Comparison of ENCODE assay signal across 8 cellular contexts in the genomic region with DNA sequence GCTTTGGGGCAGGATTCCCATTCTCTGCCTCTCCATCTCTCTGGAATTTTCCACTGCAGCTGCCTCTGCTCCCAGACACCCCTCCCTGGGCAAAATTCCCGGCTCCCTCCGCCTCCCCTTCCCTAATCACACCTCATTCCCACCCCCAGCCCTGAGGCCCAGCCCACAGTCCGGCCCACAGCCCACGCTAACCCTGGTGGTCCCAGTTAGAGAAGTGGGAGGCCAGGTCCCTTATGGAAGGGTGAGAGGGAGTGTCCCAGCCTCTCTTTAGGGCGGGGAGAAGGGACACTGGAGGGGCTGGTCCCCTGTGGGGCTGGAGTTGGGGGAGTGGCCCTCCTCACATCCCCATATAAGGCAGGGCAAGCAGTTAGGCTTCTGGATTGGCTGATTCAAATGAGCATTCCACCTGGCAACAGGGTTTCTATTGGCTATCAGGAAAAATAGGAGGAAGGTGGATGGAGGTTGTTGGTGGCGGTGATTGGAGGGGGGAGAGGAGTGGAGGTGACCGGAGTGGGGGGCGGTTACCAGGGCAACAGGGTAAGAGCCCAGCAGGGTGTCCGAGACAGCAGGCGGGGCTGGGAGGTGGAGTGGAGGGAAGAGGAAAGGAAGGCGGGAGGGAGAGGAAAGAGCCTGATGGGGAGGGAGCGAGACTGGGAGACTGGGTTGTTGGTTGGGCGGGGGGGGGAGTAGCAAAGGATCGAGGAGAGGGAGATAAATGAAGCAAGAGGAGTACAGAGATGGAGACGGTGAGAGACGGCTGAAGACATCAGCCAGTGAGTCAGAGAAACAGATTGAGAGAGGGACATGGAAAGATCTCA. TPM values are rescaled to one million over a fixed set of nuclear protein-coding genes. Genes with fewer than 3 reads are reported as not detected.
A peak's percentile ranks its signal among the peaks of the same experiment; 100 is the strongest.
DNase-seq lines count a peak whose midpoint lies in the region; ATAC-seq, FAIRE-seq and TF ChIP-seq lines count a peak whose summit lies in the region.

No MANE protein-coding gene starts in this region.

- H2BK120ac ChIP-seq in H9 (ENCODE audit: low read depth, low read length, poor library complexity, severe bottlenecking), result peak overlapping the region; percentile 41
- peak overlapping the region; percentile 48 for H2BK120ac ChIP-seq in trophoblast cell (ENCODE audit: insufficient read depth, low read length, poor library complexity)

- no peaks in the 10 kb centered on the region for H3K9me3 Mint-ChIP-seq in activated CD4-positive, alpha-beta T cell treated with anti-CD3 and anti-CD28 coated beads for 36 hours (ENCODE audit: low read depth)
- H3K9me3 Mint-ChIP-seq in H9, result no peaks in the 10 kb centered on the region

- H3K56ac ChIP-seq in H9 (ENCODE audit: insufficient read length, low read depth, low read length), result no peak overlapping the region

- H3K27me3 Mint-ChIP-seq in activated CD4-positive, alpha-beta T cell treated with anti-CD3 and anti-CD28 coated beads for 36 hours, result peaks cover 33% of the 10 kb centered on the region
- H3K27me3 Mint-ChIP-seq in H9 (ENCODE audit: low read depth), result peaks cover 3% of the 10 kb centered on the region

- in situ Hi-C loops in astrocyte of the cerebellum (cut with HindIII; ENCODE audit: low sequenced_read_pairs), result no loop called here

- no peak overlapping the region for H4K5ac ChIP-seq in H9 (ENCODE audit: insufficient read length, low read depth, low read length)

- no peak overlapping the region for H2BK15ac ChIP-seq in H9 (ENCODE audit: low read depth, low read length)

- H4K91ac ChIP-seq in H9 (ENCODE audit: insufficient read length, low read depth, low read length), result no peak overlapping the region
- peak overlapping the region; percentile 91 for H4K91ac ChIP-seq in trophoblast cell (ENCODE audit: low read depth, low read length)

- H3K79me1 ChIP-seq in H9 (ENCODE audit: insufficient read depth, low read depth, low read length, poor library complexity, severe bottlenecking), result no peaks in the 10 kb centered on the region
- H3K79me1 ChIP-seq in trophoblast cell (ENCODE audit: low read length), result peaks cover 30% of the 10 kb centered on the region

- H3K4me2 ChIP-seq in H9 (ENCODE audit: insufficient read depth, insufficient read length, low read length), result peak overlapping the region; percentile 8
- peak overlapping the region; percentile 17 for H3K4me2 ChIP-seq in trophoblast cell (ENCODE audit: low read length)

- H3K23ac ChIP-seq in H9 (ENCODE audit: insufficient read length, low read depth, low read length) (no peak overlapping the region), trophoblast cell (ENCODE audit: low read length) (no peak overlapping the region)

- no peak overlapping the region for H3K27ac ChIP-seq in H9 (ENCODE audit: insufficient read length, low read depth, low read length)
- H3K27ac ChIP-seq in trophoblast cell (ENCODE audit: low read depth, low read length), result peak overlapping the region; percentile 63

- H3K18ac ChIP-seq in H9 (ENCODE audit: insufficient read length, low read depth, low read length), result peak overlapping the region; percentile 85
- no peak overlapping the region for H3K18ac ChIP-seq in trophoblast cell (ENCODE audit: low read length)

- H3K36me3 ChIP-seq in trophoblast cell (ENCODE audit: control insufficient read depth in 1 of 2, insufficient read depth in 2 of 2, low read length in 2 of 2), result peaks cover under 1 to 2% of the 10 kb centered on the region in 2 experiments

- H3K9me3 ChIP-seq in H9 (ENCODE audit: control insufficient read depth, low read depth, low read length), result no peaks in the 10 kb centered on the region
- no peaks in the 10 kb centered on the region for H3K9me3 ChIP-seq in trophoblast cell (ENCODE audit: insufficient read depth, low read depth, low read length)

- H3K79me2 ChIP-seq in H9 (ENCODE audit: insufficient read depth, low read length) (peaks cover 11% of the 10 kb centered on the region; the same call in 1 of the 2 replicates), trophoblast cell (ENCODE audit: control insufficient read depth, insufficient read depth, low read length, poor library complexity) (peaks cover 18% of the 10 kb centered on the region)

- FAIRE-seq in RCC 7860 (lab: Jason Lieb, UNC), result peak; percentile 92

- H3K14ac ChIP-seq in H9 (ENCODE audit: insufficient read depth, low read length), result peak overlapping the region; percentile 77; the same call in 1 of the 2 replicates
- H3K14ac ChIP-seq in trophoblast cell (ENCODE audit: low read length), result no peak overlapping the region

- peak; percentile 68 for DNase-seq in activated CD4-positive, alpha-beta T cell treated with anti-CD3 and anti-CD28 coated beads for 36 hours
- DNase-seq in activated CD4-positive, alpha-beta T cell treated with anti-CD3 and anti-CD28 coated beads for 1 hour, result no peak
- DNase-seq in H9, result peak; percentile 100
- DNase-seq in LNCaP clone FGC (ENCODE audit: low read depth), result peak; percentile 99
- DNase-seq in RCC 7860 (ENCODE audit: low spot score), result peak; percentile 97
- peak; percentile 97 for DNase-seq in astrocyte of the cerebellum (ENCODE audit: low read depth)
- peak; percentile 93 for DNase-seq in left ventricle myocardium superior
- DNase-seq in trophoblast cell, result peak; percentile 73 to 79

- no CpG with 5 or more reads among the region's 16 CpGs for WGBS in H9 (ENCODE audit: extremely low coverage, insufficient read length, low lambda C conversion rate)
- WGBS in trophoblast cell (ENCODE audit: extremely low coverage, insufficient coverage, insufficient read length), result no CpG with 5 or more reads among the region's 16 CpGs

- peak overlapping the region; percentile 22 for H4K12ac ChIP-seq in trophoblast cell (ENCODE audit: low read depth, low read length)

- no peak overlapping the region; the same call in 1 of the 2 replicates for H3K4ac ChIP-seq in H9 (ENCODE audit: low read depth, low read length)
- peak overlapping the region; percentile 5 for H3K4ac ChIP-seq in trophoblast cell (ENCODE audit: low read depth, low read length)

- ATAC-seq in activated CD4-positive, alpha-beta T cell treated with anti-CD3 and anti-CD28 coated beads for 36 hours, result peak; percentile 80
- ATAC-seq in left ventricle myocardium superior, result peak; percentile 84

- H2BK20ac ChIP-seq in H9 (ENCODE audit: low read depth, low read length, poor library complexity, severe bottlenecking), result no peak overlapping the region

- peaks cover 28% of the 10 kb centered on the region for H3K4me1 Mint-ChIP-seq in activated CD4-positive, alpha-beta T cell treated with anti-CD3 and anti-CD28 coated beads for 36 hours
- peaks cover 48 to 64% of the 10 kb centered on the region in 2 experiments for H3K4me1 Mint-ChIP-seq in H9

- H2BK12ac ChIP-seq in H9 (ENCODE audit: insufficient read length, low read depth, low read length), result no peak overlapping the region
- peak overlapping the region; percentile 78 for H2BK12ac ChIP-seq in trophoblast cell (ENCODE audit: low read length)

- CTCF ChIA-PET in activated CD4-positive, alpha-beta T cell treated with anti-CD3 and anti-CD28 coated beads for 36 hours (lab: Charles Lee), result no interaction called here

- H2BK5ac ChIP-seq in H9 (ENCODE audit: insufficient read length, low read length), result no peak overlapping the region
- peak overlapping the region; percentile 24 for H2BK5ac ChIP-seq in trophoblast cell (ENCODE audit: low read depth, low read length, poor library complexity)

- H3K27me3 ChIP-seq in H9 (ENCODE audit: insufficient read depth, low read length) (no peaks in the 10 kb centered on the region), trophoblast cell (ENCODE audit: insufficient read depth, low read length) (no peaks in the 10 kb centered on the region)

- H3K4me1 ChIP-seq in H9 (ENCODE audit: insufficient read depth, low read length) (peaks cover 13% of the 10 kb centered on the region), trophoblast cell (ENCODE audit: control insufficient read depth in 1 of 2, insufficient read depth in 2 of 2, low read length in 2 of 2) (peaks cover 23 to 32% of the 10 kb centered on the region in 2 experiments)

- peak overlapping the region; percentile 44 for H3K27ac Mint-ChIP-seq in activated CD4-positive, alpha-beta T cell treated with anti-CD3 and anti-CD28 coated beads for 36 hours
- peak overlapping the region; percentile 88 to 93 (median 92) for H3K27ac Mint-ChIP-seq in H9

- intact Hi-C loops in activated CD4-positive, alpha-beta T cell treated with anti-CD3 and anti-CD28 coated beads for 36 hours (cut with DNase I, micrococcal nuclease), result loop anchor here in 1 of 2 experiments (2.0 kb wide), 1 partner anchor 15 kb away; no protein-coding TSS in a partner anchor
- intact Hi-C loops in left ventricle myocardium superior (cut with micrococcal nuclease), result no loop called here

- H4K8ac ChIP-seq in H9 (replicated peaks; ENCODE audit: insufficient read length, low read depth, low read length) (no peak overlapping the region), trophoblast cell (ENCODE audit: low read depth, low read length) (peak overlapping the region; percentile 59)

- POLR2A ChIA-PET in activated CD4-positive, alpha-beta T cell treated with anti-CD3 and anti-CD28 coated beads for 36 hours (lab: Charles Lee), result no interaction called here

- no peak for TF ChIP-seq CTCF in H9 (conservative IDR thresholded peaks at IDR 0.05)
- TF ChIP-seq CTCF in LNCaP clone FGC (IDR thresholded peaks at IDR 0.05; ENCODE audit: control insufficient read depth, extremely low read depth, insufficient read depth), result no peak
- no peak for TF ChIP-seq CTCF in astrocyte of the cerebellum (IDR thresholded peaks at IDR 0.05; ENCODE audit: low read depth, low read length, missing control alignments)

- H3T11ph ChIP-seq in H9 (ENCODE audit: low read length), result no peak overlapping the region

- H3K9ac ChIP-seq in H9 (ENCODE audit: extremely low read depth, insufficient read length, low read length) (no peak overlapping the region), trophoblast cell (ENCODE audit: low read length) (no peak overlapping the region)

- H3K36me3 Mint-ChIP-seq in activated CD4-positive, alpha-beta T cell treated with anti-CD3 and anti-CD28 coated beads for 36 hours (ENCODE audit: low read depth), result peaks cover 4% of the 10 kb centered on the region
- H3K36me3 Mint-ChIP-seq in H9 (ENCODE audit: insufficient read depth in 1 of 3, low read depth in 3 of 3), result peaks cover 4 to 5% (median 4%) of the 10 kb centered on the region in 3 experiments

- H2AK5ac ChIP-seq in H9 (ENCODE audit: insufficient read length, low read length) (no peak overlapping the region), trophoblast cell (ENCODE audit: low read length) (no peak overlapping the region)

- H3K4me3 Mint-ChIP-seq in activated CD4-positive, alpha-beta T cell treated with anti-CD3 and anti-CD28 coated beads for 36 hours, result peak overlapping the region; percentile 28
- H3K4me3 Mint-ChIP-seq in H9, result peak overlapping the region; percentile 34 to 69

- H3K23me2 ChIP-seq in H9 (ENCODE audit: insufficient read length, low read depth, low read length, poor library complexity, severe bottlenecking), result peaks cover 27% of the 10 kb centered on the region

- H4K20me1 ChIP-seq in H9 (ENCODE audit: control insufficient read depth, insufficient read depth, insufficient read length), result no peaks in the 10 kb centered on the region

- H3K4me3 ChIP-seq in LNCaP clone FGC (ENCODE audit: low read depth, low read length) (peak overlapping the region; percentile 32), astrocyte of the cerebellum (ENCODE audit: low read depth, low read length) (peak overlapping the region; percentile 9), trophoblast cell (ENCODE audit: low read depth, low read length) (no peak overlapping the region)

- H2AFZ ChIP-seq in H9 (ENCODE audit: low read length) (no peak overlapping the region), trophoblast cell (ENCODE audit: insufficient read depth, low read length, poor library complexity) (no peak overlapping the region)

RNA-seq across cellular contexts. Expression of a gene that starts 1.9 kb away (rescaled TPM):
- 100 to 1,000 TPM in 1 of 2 experiments, 10 to 100 TPM in 1; 62.2 to 105 TPM for total RNA-seq in activated CD4-positive, alpha-beta T cell treated with anti-CD3 and anti-CD28 coated beads for 36 hours
- 422 and 438 TPM in 2 replicates for total RNA-seq in H9 (2021)
- 133 TPM for total RNA-seq in left ventricle myocardium superior
- polyA plus RNA-seq in trophoblast cell (2013), result 441 and 482 TPM in 2 replicates

RNA-seq across cellular contexts. Expression of a gene that starts 8.1 kb away (rescaled TPM):
- total RNA-seq in activated CD4-positive, alpha-beta T cell treated with anti-CD3 and anti-CD28 coated beads for 36 hours, result 10 to 100 TPM; 88.2 to 93.9 TPM
- total RNA-seq in H9 (2021), result 1.7 and 2.2 TPM in 2 replicates
- total RNA-seq in left ventricle myocardium superior, result 0.37 TPM
- 0.29 and 0.37 TPM in 2 replicates for polyA plus RNA-seq in trophoblast cell (2013)

RNA-seq across cellular contexts. Expression of a gene that starts 11.3 kb away (rescaled TPM):
- 100 to 1,000 TPM; 142 to 144 TPM for total RNA-seq in activated CD4-positive, alpha-beta T cell treated with anti-CD3 and anti-CD28 coated beads for 36 hours
- total RNA-seq in H9 (2021) (244 and 258 TPM in 2 replicates), left ventricle myocardium superior (158 TPM)
- polyA plus RNA-seq in trophoblast cell (2013), result 219 and 234 TPM in 2 replicates

RNA-seq across cellular contexts. Expression of a gene that starts 25.1 kb away (rescaled TPM):
- total RNA-seq in activated CD4-positive, alpha-beta T cell treated with anti-CD3 and anti-CD28 coated beads for 36 hours, result 100 to 1,000 TPM; 206 to 211 TPM
- total RNA-seq in H9 (2021), result 0.88 and 1.1 TPM in 2 replicates
- 8.4 TPM for total RNA-seq in left ventricle myocardium superior
- 0.04 TPM in 2 replicates for polyA plus RNA-seq in trophoblast cell (2013)

RNA-seq across cellular contexts. Expression of a gene that starts 40.4 kb away (rescaled TPM):
- 10 to 100 TPM; 38.3 to 41.6 TPM for total RNA-seq in activated CD4-positive, alpha-beta T cell treated with anti-CD3 and anti-CD28 coated beads for 36 hours
- total RNA-seq in H9 (2021) (34.2 and 35.9 TPM in 2 replicates), left ventricle myocardium superior (81.9 TPM)
- polyA plus RNA-seq in trophoblast cell (2013), result 30.5 and 31.7 TPM in 2 replicates

Comparison
In these comparisons a context has a peak if more than half of its experiments do, and no peak if none do; other contexts are left out.
1. RNA of a gene that starts 8.1 kb away (total RNA-seq): 88.2 to 93.9 TPM in activated CD4-positive, alpha-beta T cell treated with anti-CD3 and anti-CD28 coated beads for 36 hours; 1.7 to 2.2 TPM in H9 and 0.37 TPM in left ventricle myocardium superior (single experiment); every median in the first group is over 10 times any median in the second.